ENCODE assay signal across 1 cellular context in the genomic region with DNA sequence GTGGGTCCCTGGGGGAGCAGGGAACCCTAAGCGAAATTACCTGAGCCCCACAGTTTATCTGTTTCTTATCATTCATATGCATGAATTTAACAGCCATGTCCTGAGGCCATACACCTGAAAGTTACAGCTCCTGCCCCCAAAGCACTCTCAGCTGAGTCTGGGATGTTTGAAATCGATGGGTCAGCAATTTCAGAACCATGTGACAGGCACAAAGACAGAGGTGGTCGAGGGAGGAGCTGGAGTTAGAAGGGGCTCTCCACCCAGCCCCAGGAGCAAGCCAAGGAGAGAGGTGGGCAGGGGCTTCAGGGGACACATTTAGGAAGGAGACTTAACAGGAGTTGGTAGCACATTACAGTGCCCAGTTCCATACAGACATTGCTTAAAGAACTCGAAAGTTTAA.
A peak's percentile ranks its signal among the peaks of the same experiment; 100 is the strongest.
TF ChIP-seq lines count a peak whose summit lies in the region.

No MANE protein-coding gene starts in this region.

TF ChIP-seq in IMR-90, 13 proteins besides CTCF, POLR2A, EP300 and RAD21:
- TF ChIP-seq MAFK (IDR thresholded peaks at IDR 0.05; ENCODE audit: low read depth, low read length) = peak; percentile 84
- TF ChIP-seq MXI1 (IDR thresholded peaks at IDR 0.05; ENCODE audit: borderline replicate concordance, low read depth, low read length) = no peak
- no peak for TF ChIP-seq SMC3 (IDR thresholded peaks at IDR 0.05; ENCODE audit: low read depth, low read length)
- TF ChIP-seq NFE2L2 (IDR thresholded peaks at IDR 0.05; ENCODE audit: low read depth, low read length) = no peak
- TF ChIP-seq RFX5 (IDR thresholded peaks at IDR 0.05; ENCODE audit: low read depth, low read length) = no peak
